In genomic region chr10:95246582-95247051, GRCh38 we compare ENCODE assay signal across 9 cellular contexts. TPM values are rescaled to one million over a fixed set of nuclear protein-coding genes. Genes with fewer than 3 reads are reported as not detected.
DNase-seq lines count a peak whose midpoint lies in the region; ATAC-seq and TF ChIP-seq lines count a peak whose summit lies in the region.
"Had no signal": no experiment of that assay in that cellular context is flagged by ENCODE, and none has a peak within 500 bp of the region (broad histone marks: within the 10 kb centered on the region; RNA-seq: fewer than 3 reads in every experiment).

No MANE protein-coding gene starts in this region.

- no peak for TF ChIP-seq POLR2A in lower leg skin (IDR thresholded peaks at IDR 0.05)

- H3K9me3 ChIP-seq in CD4-positive, CD25-positive, alpha-beta regulatory T cell (ENCODE audit: control insufficient read depth in 2 of 2, low read length in 2 of 2): no peaks in the 10 kb centered on the region
- H3K9me3 ChIP-seq in WERI-Rb-1 (ENCODE audit: severe bottlenecking): no peaks in the 10 kb centered on the region

- no peaks in the 10 kb centered on the region for H3K4me1 Mint-ChIP-seq in CD4-positive, CD25-positive, alpha-beta regulatory T cell
- peaks cover 34% of the 10 kb centered on the region for H3K4me1 Mint-ChIP-seq in chondrocyte (ENCODE audit: low read depth)

- H3K4me1 ChIP-seq in CD4-positive, CD25-positive, alpha-beta regulatory T cell (ENCODE audit: control insufficient read depth, insufficient read depth, low read length, poor library complexity, severe bottlenecking): no peaks in the 10 kb centered on the region

- intact Hi-C loops in lower leg skin (cut with DNase I; ENCODE audit: low total_unique reads): no loop called here

- peaks cover 21% of the 10 kb centered on the region for H3K27me3 Mint-ChIP-seq in CD4-positive, CD25-positive, alpha-beta regulatory T cell
- no peaks in the 10 kb centered on the region for H3K27me3 Mint-ChIP-seq in chondrocyte (ENCODE audit: low read depth)

- H3K36me3 Mint-ChIP-seq in CD4-positive, CD25-positive, alpha-beta regulatory T cell: no peaks in the 10 kb centered on the region
- peaks cover 15% of the 10 kb centered on the region for H3K36me3 Mint-ChIP-seq in chondrocyte (ENCODE audit: low read depth)

- peak; percentile 75 for TF ChIP-seq CTCF in WERI-Rb-1 (IDR thresholded peaks at IDR 0.05; ENCODE audit: low read depth, low read length)
- peak; percentile 96 for TF ChIP-seq CTCF in chondrocyte (IDR thresholded peaks at IDR 0.05)
- peak in 1 of 3 donors; percentile 59 for TF ChIP-seq CTCF in lower leg skin (IDR thresholded peaks at IDR 0.05)

- H3K4me3 ChIP-seq in CD4-positive, CD25-positive, alpha-beta regulatory T cell (ENCODE audit: low read depth, low read length): no peak overlapping the region
- H3K4me3 ChIP-seq in WERI-Rb-1 (ENCODE audit: low read depth, low read length): no peak overlapping the region
- H3K4me3 ChIP-seq in lower leg skin (ENCODE audit: low read depth, poor library complexity, severe bottlenecking): no peak overlapping the region

- H3K27ac ChIP-seq in CD4-positive, CD25-positive, alpha-beta regulatory T cell (ENCODE audit: insufficient read depth, low read length, poor library complexity, severe bottlenecking): no peak overlapping the region
- peak overlapping the region; percentile 18 for H3K27ac ChIP-seq in WERI-Rb-1

- peak in 2 of 3 donors; percentile 16 to 73 for DNase-seq in CD4-positive, CD25-positive, alpha-beta regulatory T cell
- DNase-seq in NCI-H1105 treated with DMSO at 0.1 percent for 48 hours (lab: John Stamatoyannopoulos, UW) (peak; percentile 32), WERI-Rb-1 (peak; percentile 71), chondrocyte (ENCODE audit: low spot score) (no peak), lower leg skin (ENCODE audit: low spot score in 2 of 2) (peak; percentile 75 to 95)
- DNase-seq in stimulated activated CD8-positive, alpha-beta memory T cell treated with anti-CD3 and anti-CD28 coated beads, Interleukin-12 subunit alpha, Interleukin-12 subunit beta, amount 100 ng/mL, for 4 hours (ENCODE audit: low read depth): peak; percentile 3

- no peaks in the 10 kb centered on the region for H3K36me3 ChIP-seq in CD4-positive, CD25-positive, alpha-beta regulatory T cell (ENCODE audit: control insufficient read depth, insufficient read depth, low read length)
- H3K36me3 ChIP-seq in WERI-Rb-1: peaks cover 49% of the 10 kb centered on the region

- H3K27ac Mint-ChIP-seq in CD4-positive, CD25-positive, alpha-beta regulatory T cell: no peak overlapping the region
- peak overlapping the region; percentile 84 for H3K27ac Mint-ChIP-seq in chondrocyte (ENCODE audit: unreplicated experiment)

- H3K4me3 Mint-ChIP-seq in CD4-positive, CD25-positive, alpha-beta regulatory T cell: no peak overlapping the region
- H3K4me3 Mint-ChIP-seq in chondrocyte (ENCODE audit: unreplicated experiment): no peak overlapping the region

- 0% methylated on average over 1 of the region's 1 CpG for WGBS in lower leg skin, 2 donors

- peaks cover 0 to 2% (median 0%) of the 10 kb centered on the region in 7 donors for H3K9me3 Mint-ChIP-seq in CD4-positive, CD25-positive, alpha-beta regulatory T cell
- H3K9me3 Mint-ChIP-seq in chondrocyte (ENCODE audit: low read depth): no peaks in the 10 kb centered on the region

- H3K27me3 ChIP-seq in CD4-positive, CD25-positive, alpha-beta regulatory T cell (ENCODE audit: control insufficient read depth, insufficient read depth, low read length): no peaks in the 10 kb centered on the region
- H3K27me3 ChIP-seq in WERI-Rb-1 (ENCODE audit: insufficient read depth, low read depth, severe bottlenecking): no peaks in the 10 kb centered on the region

- peak in 1 of 2 donors; percentile 29 for ATAC-seq in CD4-positive, CD25-positive, alpha-beta regulatory T cell (ENCODE audit: low read depth in 2 of 2)
- ATAC-seq in GM19463 (IDR thresholded peaks at IDR 0.05; ENCODE audit: unreplicated experiment): peak; percentile 25
- no peak for ATAC-seq in HG02759 (IDR thresholded peaks at IDR 0.05; ENCODE audit: unreplicated experiment)

RNA-seq across cellular contexts. Expression of gene PDLIM1, which starts 44.2 kb away (rescaled TPM):
- total RNA-seq in CD4-positive, CD25-positive, alpha-beta regulatory T cell: 7.3 TPM
- 1 to 10 TPM in 2 of 4 donors, under 1 TPM in 1, not detected in 1; 0.83 to 3.5 (median 1.8) TPM for polyA plus RNA-seq in CD4-positive, CD25-positive, alpha-beta regulatory T cell
- total RNA-seq in chondrocyte (94.1 to 113 TPM (median 110 TPM) in 3 replicates), lower leg skin (10 to 100 TPM; 46.3 to 85.0 (median 61.4) TPM)

RNA-seq across cellular contexts. Expression of gene ACSM6, which starts 52.6 kb away (rescaled TPM):
- total RNA-seq in CD4-positive, CD25-positive, alpha-beta regulatory T cell: not detected
- not detected for polyA plus RNA-seq in CD4-positive, CD25-positive, alpha-beta regulatory T cell
- total RNA-seq in chondrocyte (not detected in 3 replicates), lower leg skin (1 to 10 TPM in 3 of 4 donors, under 1 TPM in 1; 0.95 to 7.7 (median 2.7) TPM)
- total RNA-seq: T-helper 1 cell treated with Interleukin-12 subunit alpha and Interleukin-12 subunit beta and Interleukin-4 antibody, amounts not matched to agents 30 ng/mL and 1 ng/mL, for 36 hours had no signal
